26 cellular contexts compared by ENCODE assay signal in the genomic region with DNA sequence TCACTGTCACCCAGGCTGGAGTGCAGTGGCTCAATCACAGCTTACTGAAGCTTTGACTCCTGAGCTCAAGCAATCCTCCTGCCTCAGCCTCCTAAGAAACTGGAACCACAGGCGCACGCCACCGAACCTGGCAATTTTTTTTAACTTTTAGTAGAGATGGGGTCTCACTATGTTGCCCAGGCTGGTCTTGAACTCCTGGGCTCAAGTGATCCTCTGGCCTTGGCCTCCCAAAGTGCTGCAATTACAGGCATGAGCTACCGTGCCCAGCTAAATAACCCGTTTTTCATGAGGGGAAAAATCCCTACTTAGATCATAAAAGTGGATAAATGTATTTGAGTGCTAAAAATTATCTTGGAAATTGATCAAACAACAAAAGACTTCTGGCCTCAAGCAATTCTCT.
"Had no signal": no experiment of that assay in that cellular context is flagged by ENCODE, and none has a peak within 500 bp of the region (broad histone marks: within the 10 kb centered on the region; RNA-seq: fewer than 3 reads in every experiment).

No MANE protein-coding gene starts in this region.

- H3K27ac Mint-ChIP-seq: activated CD4-positive, alpha-beta memory T cell treated with anti-CD3 and anti-CD28 coated beads, Interleukin-2, amount 10 ng/mL, durations not matched to agents 7 days and 5 days; activated CD4-positive, alpha-beta T cell treated with anti-CD3 and anti-CD28 coated beads, Interleukin-2, amount 10 ng/mL, durations not matched to agents 7 days and 5 days; activated naive CD4-positive, alpha-beta T cell treated with anti-CD3 and anti-CD28 coated beads, Interleukin-2, amount 10 ng/mL, durations not matched to agents 7 days and 5 days; activated naive CD4-positive, alpha-beta T cell treated with anti-CD3 and anti-CD28 coated beads, Interleukin-2, amount 50 U/mL, for 72 hours; activated naive CD8-positive, alpha-beta T cell treated with anti-CD3 and anti-CD28 coated beads, Interleukin-2, amount 10 ng/mL, durations not matched to agents 7 days and 5 days; activated T-cell treated with anti-CD3 and anti-CD28 coated beads, Interleukin-2, amount 50 U/mL, for 24 hours; activated T-cell treated with anti-CD3 and anti-CD28 coated beads, Interleukin-2, amount 50 U/mL, for 72 hours; T-helper 17 cell; T-helper 2 cell treated with Interferon-gamma antibody and Interleukin-4, amounts not matched to agents 5 μg/mL and 100 μg/mL, for 36 hours had no signal

- H3K27me3 ChIP-seq: esophagus muscularis mucosa, foreskin keratinocyte, gastrocnemius medialis, heart left ventricle had no signal

- H3K4me1 ChIP-seq: foreskin keratinocyte, gastrocnemius medialis had no signal

- H3K4me1 Mint-ChIP-seq: activated CD4-positive, alpha-beta memory T cell treated with anti-CD3 and anti-CD28 coated beads, Interleukin-2, amount 10 ng/mL, durations not matched to agents 7 days and 5 days; activated CD4-positive, alpha-beta T cell treated with anti-CD3 and anti-CD28 coated beads, Interleukin-2, amount 10 ng/mL, durations not matched to agents 7 days and 5 days; activated naive CD4-positive, alpha-beta T cell treated with anti-CD3 and anti-CD28 coated beads, Interleukin-2, amount 10 ng/mL, durations not matched to agents 7 days and 5 days; activated naive CD8-positive, alpha-beta T cell treated with anti-CD3 and anti-CD28 coated beads, Interleukin-2, amount 10 ng/mL, durations not matched to agents 7 days and 5 days; T-helper 17 cell had no signal

- ATAC-seq: activated naive CD4-positive, alpha-beta T cell treated with anti-CD3 and anti-CD28 coated beads, Interleukin-2, amount 50 U/mL, for 72 hours; effector memory CD8-positive, alpha-beta T cell; gastrocnemius medialis; T-helper 17 cell had no signal

- H3K27ac ChIP-seq: esophagus muscularis mucosa, foreskin keratinocyte, gastrocnemius medialis, heart left ventricle had no signal

- H3K4me3 ChIP-seq: esophagus muscularis mucosa, gastrocnemius medialis, heart left ventricle had no signal

- H3K27me3 Mint-ChIP-seq: activated CD4-positive, alpha-beta memory T cell treated with anti-CD3 and anti-CD28 coated beads, Interleukin-2, amount 10 ng/mL, durations not matched to agents 7 days and 5 days; activated CD4-positive, alpha-beta T cell treated with anti-CD3 and anti-CD28 coated beads, Interleukin-2, amount 10 ng/mL, durations not matched to agents 7 days and 5 days; activated naive CD4-positive, alpha-beta T cell treated with anti-CD3 and anti-CD28 coated beads, Interleukin-2, amount 10 ng/mL, durations not matched to agents 7 days and 5 days; activated T-cell treated with anti-CD3 and anti-CD28 coated beads, Interleukin-2, amount 50 U/mL, for 24 hours had no signal

- H3K9me3 Mint-ChIP-seq: activated CD4-positive, alpha-beta memory T cell treated with anti-CD3 and anti-CD28 coated beads, Interleukin-2, amount 10 ng/mL, durations not matched to agents 7 days and 5 days; activated CD4-positive, alpha-beta T cell treated with anti-CD3 and anti-CD28 coated beads, Interleukin-2, amount 10 ng/mL, durations not matched to agents 7 days and 5 days; activated naive CD4-positive, alpha-beta T cell treated with anti-CD3 and anti-CD28 coated beads, Interleukin-2, amount 10 ng/mL, durations not matched to agents 7 days and 5 days; activated naive CD4-positive, alpha-beta T cell treated with anti-CD3 and anti-CD28 coated beads, Interleukin-2, amount 50 U/mL, for 72 hours; activated naive CD8-positive, alpha-beta T cell treated with anti-CD3 and anti-CD28 coated beads, Interleukin-2, amount 10 ng/mL, durations not matched to agents 7 days and 5 days; activated T-cell treated with anti-CD3 and anti-CD28 coated beads, Interleukin-2, amount 50 U/mL, for 24 hours; activated T-cell treated with anti-CD3 and anti-CD28 coated beads, Interleukin-2, amount 50 U/mL, for 72 hours; effector memory CD8-positive, alpha-beta T cell; T-helper 2 cell treated with Interferon-gamma antibody and Interleukin-4, amounts not matched to agents 5 μg/mL and 100 μg/mL, for 36 hours had no signal

- H3K4me3 Mint-ChIP-seq: activated CD4-positive, alpha-beta memory T cell treated with anti-CD3 and anti-CD28 coated beads, Interleukin-2, amount 10 ng/mL, durations not matched to agents 7 days and 5 days; activated CD4-positive, alpha-beta T cell treated with anti-CD3 and anti-CD28 coated beads, Interleukin-2, amount 10 ng/mL, durations not matched to agents 7 days and 5 days; activated naive CD4-positive, alpha-beta T cell treated with anti-CD3 and anti-CD28 coated beads, Interleukin-2, amount 10 ng/mL, durations not matched to agents 7 days and 5 days; activated naive CD8-positive, alpha-beta T cell treated with anti-CD3 and anti-CD28 coated beads, Interleukin-2, amount 10 ng/mL, durations not matched to agents 7 days and 5 days; activated T-cell treated with anti-CD3 and anti-CD28 coated beads, Interleukin-2, amount 50 U/mL, for 24 hours; activated T-cell treated with anti-CD3 and anti-CD28 coated beads, Interleukin-2, amount 50 U/mL, for 72 hours; effector memory CD8-positive, alpha-beta T cell; T-helper 17 cell; T-helper 2 cell treated with Interferon-gamma antibody and Interleukin-4, amounts not matched to agents 5 μg/mL and 100 μg/mL, for 36 hours had no signal

- H3K9me3 ChIP-seq: esophagus muscularis mucosa, gastrocnemius medialis, heart left ventricle had no signal

- DNase-seq: activated CD4-positive, alpha-beta memory T cell treated with anti-CD3 and anti-CD28 coated beads, Interleukin-2, amount 10 ng/mL, durations not matched to agents 7 days and 5 days; activated CD4-positive, alpha-beta T cell treated with anti-CD3 and anti-CD28 coated beads for 1 hour; activated CD4-positive, alpha-beta T cell treated with anti-CD3 and anti-CD28 coated beads for 4 hours; activated CD4-positive, alpha-beta T cell treated with anti-CD3 and anti-CD28 coated beads, Interleukin-2, amount 10 ng/mL, durations not matched to agents 7 days and 5 days; activated CD4-positive, alpha-beta T cell treated with anti-CD3 and anti-CD28 coated beads, Interleukin-2, amount 50 U/mL, for 4 hours; activated CD8-positive, alpha-beta memory T cell treated with anti-CD3 and anti-CD28 coated beads, Interleukin-2, amount 50 U/mL, for 48 hours; activated gamma-delta T cell; activated naive CD4-positive, alpha-beta T cell; activated naive CD4-positive, alpha-beta T cell treated with anti-CD3 and anti-CD28 coated beads, Interleukin-2, amount 10 ng/mL, durations not matched to agents 7 days and 5 days; activated naive CD8-positive, alpha-beta T cell treated with anti-CD3 and anti-CD28 coated beads, Interleukin-2, amount 10 ng/mL, durations not matched to agents 7 days and 5 days; activated T-cell treated with anti-CD3 and anti-CD28 coated beads for 4 hours; activated T-cell treated with anti-CD3 and anti-CD28 coated beads, Interleukin-2, amount 50 U/mL, for 24 hours; activated T-cell treated with anti-CD3 and anti-CD28 coated beads, Interleukin-2, amount 50 U/mL, for 72 hours; caudate nucleus; cortex of kidney; effector CD4-positive, alpha-beta T cell; effector memory CD8-positive, alpha-beta T cell; gastrocnemius medialis; heart left ventricle; T-helper 1 cell; T-helper 17 cell; T1000 had no signal

- H3K36me3 Mint-ChIP-seq: activated naive CD4-positive, alpha-beta T cell treated with anti-CD3 and anti-CD28 coated beads, Interleukin-2, amount 10 ng/mL, durations not matched to agents 7 days and 5 days; activated naive CD4-positive, alpha-beta T cell treated with anti-CD3 and anti-CD28 coated beads, Interleukin-2, amount 50 U/mL, for 72 hours; activated naive CD8-positive, alpha-beta T cell treated with anti-CD3 and anti-CD28 coated beads, Interleukin-2, amount 10 ng/mL, durations not matched to agents 7 days and 5 days had no signal
